In genomic region chr6:154499854-154500589, GRCh38 we compare ENCODE assay signal across 21 cellular contexts. TPM values are rescaled to one million over a fixed set of nuclear protein-coding genes. Genes with fewer than 3 reads are reported as not detected.
DNase-seq lines count a peak whose midpoint lies in the region; ATAC-seq, FAIRE-seq and TF ChIP-seq lines count a peak whose summit lies in the region.
"Had no signal": no experiment of that assay in that cellular context is flagged by ENCODE, and none has a peak within 500 bp of the region (broad histone marks: within the 10 kb centered on the region; RNA-seq: fewer than 3 reads in every experiment).

No MANE protein-coding gene starts in this region.

- no peak overlapping the region for H3K4me3 ChIP-seq in GM23338
- no peak overlapping the region for H3K4me3 ChIP-seq in K562
- no peak overlapping the region for H3K4me3 ChIP-seq in left lung
- H3K4me3 ChIP-seq: GM23248 had no signal

- H3K27me3 ChIP-seq in GM23338 (ENCODE audit: insufficient read depth) (peaks cover 25% of the 10 kb centered on the region), K562 (ENCODE audit: control insufficient read depth in 2 of 2, insufficient read depth in 2 of 2, low read length in 2 of 2) (no peaks in the 10 kb centered on the region), left lung (no peaks in the 10 kb centered on the region)
- H3K27me3 ChIP-seq: BE2C had no signal

- FAIRE-seq in K562 (lab: Jason Lieb, UNC): no peak
- FAIRE-seq: A204.1 had no signal

- H3K9me3 ChIP-seq in K562 (replicated peaks; ENCODE audit: control insufficient read depth, insufficient read depth, low read depth, low read length): no peaks in the 10 kb centered on the region
- no peaks in the 10 kb centered on the region for H3K9me3 ChIP-seq in left lung
- H3K9me3 ChIP-seq: BE2C had no signal

- no peak for TF ChIP-seq POLR2A in K562 (conservative IDR thresholded peaks at IDR 0.05)

- no peaks in the 10 kb centered on the region for H3K36me3 Mint-ChIP-seq in GM23338 (ENCODE audit: low read depth)

- intact Hi-C loops in K562 (cut with micrococcal nuclease): loop anchor here (1.0 to 10.0 kb wide), 3 partner anchors 63 to 345 kb away; no protein-coding TSS in a partner anchor
- intact Hi-C loops in left lung (cut with DNase I): no loop called here

- TF ChIP-seq EP300 in K562 (IDR thresholded peaks at IDR 0.05; ENCODE audit: low read length): no peak

- H4K20me1 ChIP-seq in GM23338 (replicated peaks; ENCODE audit: insufficient read depth) (peaks cover 14% of the 10 kb centered on the region), K562 (replicated peaks; ENCODE audit: control insufficient read depth, insufficient read depth, low read length) (no peaks in the 10 kb centered on the region; the same call in 1 of the 2 replicates)

- H3K4me3 Mint-ChIP-seq in GM23338: no peak overlapping the region
- H3K4me3 Mint-ChIP-seq: CD4-positive, CD25-positive, alpha-beta regulatory T cell had no signal

- ATAC-seq in GM23338: no peak
- ATAC-seq in K562: no peak
- ATAC-seq in GM21529 (IDR thresholded peaks at IDR 0.05; ENCODE audit: unreplicated experiment): no peak
- ATAC-seq in left lung: no peak
- ATAC-seq in HG03460 (IDR thresholded peaks at IDR 0.05; ENCODE audit: unreplicated experiment): no peak
- ATAC-seq: PC-3 had no signal

- POLR2A ChIA-PET in K562 (lab: Yijun Ruan, JAX): interaction anchor here (0.6 to 2.1 kb wide), 6 partner anchors 9 to 35 kb away, joined by 3 to 12 read pairs (median 3); partner anchors contain the start of gene CNKSR3

- H3K9me1 ChIP-seq in K562 (ENCODE audit: control insufficient read depth, insufficient read depth, low read length): peaks cover 3% of the 10 kb centered on the region

- H3K4me1 ChIP-seq in GM23338 (ENCODE audit: insufficient read depth): peaks cover 26% of the 10 kb centered on the region
- H3K4me1 ChIP-seq in K562 (replicated peaks in 1 of 2; ENCODE audit: control insufficient read depth in 2 of 2, insufficient read depth in 2 of 2, low read length in 2 of 2): peaks cover 5 to 6% of the 10 kb centered on the region in 2 experiments; a peak in 4 of 5 replicates
- H3K4me1 ChIP-seq in left lung: peaks cover 0 to 5% of the 10 kb centered on the region in 2 donors
- H3K4me1 ChIP-seq: BE2C had no signal

- 74% methylated on average over 4 of the region's 4 CpGs for WGBS in K562 (ENCODE audit: insufficient coverage, low coverage, missing lambda C conversion rate)

- in situ Hi-C loops in K562 (cut with MboI): loop anchor here (25.0 kb wide), 1 partner anchor 1513 kb away; the partner anchor contains the start of gene FBXO5

- CTCF ChIA-PET in K562 (lab: Yijun Ruan, JAX; ENCODE audit: low intra/inter-chr PET ratio): interaction anchor here (0.7 kb wide), 1 partner anchor 306 kb away, joined by 4 read pairs; no protein-coding TSS in a partner anchor

- H3K27ac ChIP-seq in GM23338 (ENCODE audit: low read depth) (no peak overlapping the region), K562 (ENCODE audit: extremely low read depth, low read depth, low read length) (no peak overlapping the region), left lung (no peak overlapping the region)
- H3K27ac ChIP-seq: GM23248 had no signal

- BruUV-seq in K562 (replicated peaks; lab: Mats Ljungman, UMichigan): no TSS peak

- TF ChIP-seq RAD21 in K562 (CRISPR knock-in tag; conservative IDR thresholded peaks at IDR 0.05 in 1 of 2, IDR thresholded peaks at IDR 0.05 in 1 of 2): no peak

- H3K4me1 Mint-ChIP-seq in GM23338: peaks cover 40% of the 10 kb centered on the region

- TF ChIP-seq CTCF in GM23338 (conservative IDR thresholded peaks at IDR 0.05; ENCODE audit: low read depth in 2 of 2) (no peak), K562 (IDR thresholded peaks at IDR 0.05 in 2 of 3, conservative IDR thresholded peaks at IDR 0.05 in 1 of 3; ENCODE audit: insufficient read depth in 2 of 3, low read depth in 1 of 3, low read length in 3 of 3) (no peak), left lung (IDR thresholded peaks at IDR 0.05) (no peak)

- H2AFZ ChIP-seq in GM23338 (no peak overlapping the region), K562 (ENCODE audit: low read depth, low read length) (no peak overlapping the region)
- H2AFZ ChIP-seq: GM23248 had no signal

- peaks cover 12% of the 10 kb centered on the region for H3K27me3 Mint-ChIP-seq in GM23338 (ENCODE audit: insufficient read depth, low read depth, poor library complexity)

- 0 out of 2 replicates have a peak overlapping the region, but pooled peaks have one; percentile 11 for H3K4me2 ChIP-seq in GM23338
- no peak overlapping the region for H3K4me2 ChIP-seq in K562 (ENCODE audit: insufficient read depth, low read length)

- H3K9ac ChIP-seq in K562 (ENCODE audit: insufficient read depth in 1 of 2, low read depth in 2 of 2, low read length in 2 of 2): no peak overlapping the region
- H3K9ac ChIP-seq: GM23248 had no signal

- no peaks in the 10 kb centered on the region for H3F3A ChIP-seq in GM23338 (replicated peaks; ENCODE audit: low read depth)

- H3K9me3 Mint-ChIP-seq in GM23338: no peaks in the 10 kb centered on the region; the same call in 2 of the 3 replicates

- H3K27ac Mint-ChIP-seq in GM23338: no peak overlapping the region

- DNase-seq in GM23338 (ENCODE audit: low spot score) (no peak), K562 (ENCODE audit: extremely low read depth in 1 of 4, low spot score in 3 of 4) (no peak), left kidney (ENCODE audit: low read depth, low spot score) (peak; percentile 60), pulmonary artery endothelial cell (ENCODE audit: low read depth, low spot score) (peak; percentile 57), left lung (no peak), NCI-H82 (lab: John Stamatoyannopoulos, UW) (no peak)
- DNase-seq: BE2C; CD4-positive, CD25-positive, alpha-beta regulatory T cell; COR-L47; DMS 273 treated with DMSO at 0.1 percent for 48 hours; DND-41; KBM-7; NCI-H1105 treated with DMSO at 0.1 percent for 48 hours; NCI-H187; NCI-H345; NCI-H524 treated with DMSO at 0.1 percent for 48 hours had no signal

- H3K79me2 ChIP-seq in GM23338 (replicated peaks; ENCODE audit: insufficient read depth) (peaks cover 8% of the 10 kb centered on the region; the same call in 1 of the 2 replicates), K562 (ENCODE audit: control insufficient read depth, insufficient read depth, low read length) (peaks cover 94% of the 10 kb centered on the region)

- H3K9me2 ChIP-seq in GM23338 (ENCODE audit: insufficient read depth): no peaks in the 10 kb centered on the region

- H3K36me3 ChIP-seq in GM23338 (ENCODE audit: insufficient read depth): no peaks in the 10 kb centered on the region
- H3K36me3 ChIP-seq in K562 (ENCODE audit: control insufficient read depth, insufficient read depth, low read length): peaks cover 22% of the 10 kb centered on the region
- no peaks in the 10 kb centered on the region for H3K36me3 ChIP-seq in left lung

TF ChIP-seq in GM23338, 12 proteins besides CTCF, POLR2A, EP300 and RAD21 (continues in another document):
- TF ChIP-seq ZNF114 (CRISPR knock-in tag; IDR thresholded peaks at IDR 0.05) (no peak), EZH2 (IDR thresholded peaks at IDR 0.05; ENCODE audit: low read depth, unreplicated experiment) (no peak), EZH2phosphoT487 (IDR thresholded peaks at IDR 0.05; ENCODE audit: unreplicated experiment) (no peak), ZNF331 (CRISPR knock-in tag; IDR thresholded peaks at IDR 0.05; ENCODE audit: low read depth) (no peak)

TF ChIP-seq in K562, 482 proteins besides CTCF, POLR2A, EP300 and RAD21 (continues in another document):
- TF ChIP-seq ATF4 (CRISPR knock-in tag; IDR thresholded peaks at IDR 0.05): no peak
- TF ChIP-seq SIN3A (IDR thresholded peaks at IDR 0.05; ENCODE audit: borderline replicate concordance in 2 of 2, control insufficient read depth in 1 of 2, low read depth in 2 of 2, low read length in 2 of 2): no peak

RNA-seq across cellular contexts. Expression of gene CNKSR3, which starts 10.5 kb away (rescaled TPM):
- 3.5 and 5.7 TPM in 2 replicates for total RNA-seq in GM23338 (2014; rRNA removed; shearing (Covaris generic))
- polyA plus RNA-seq in GM23338 (2016; fragmentation: Nextera tagmentation; extraction: Ambion mirVana): 1.9 and 2.0 TPM in 2 replicates
- 10.5 and 14.3 TPM in 2 replicates for total RNA-seq in K562 (2011; cell fraction: chromatin; rRNA removed; ENCODE audit: low replicate concordance)
- 4.2 and 4.6 TPM in 2 replicates for total RNA-seq in K562 (2011; cell fraction: nucleolus; rRNA removed)
- total RNA-seq in K562 (2011; cell fraction: nucleoplasm; rRNA removed): 7.0 and 15.1 TPM in 2 replicates
- 6.7 and 11.6 TPM in 2 replicates for total RNA-seq in K562 (2014; rRNA removed)
- total RNA-seq in K562 (2014; rRNA removed; fragmentation: Illumina TruSeq; extraction: Trizol): 19.4 and 20.6 TPM in 2 replicates
- total RNA-seq in K562 (2015; rRNA removed; fragmentation: Illumina TruSeq; extraction: Trizol): 17.4 and 18.6 TPM in 2 replicates
- 25.7 and 27.9 TPM in 2 replicates for total RNA-seq in K562 (2021)
- 7.1 and 8.1 TPM in 2 replicates for polyA plus RNA-seq in K562 (2011; rRNA removed)
- 4.9 and 5.0 TPM in 2 replicates for polyA plus RNA-seq in K562 (2011; cell fraction: cytosol; rRNA removed)
- 5.8 and 8.4 TPM in 2 replicates for polyA plus RNA-seq in K562 (2011; cell fraction: nucleus; rRNA removed)
- polyA plus RNA-seq in K562 (2012): 5.2 and 13.5 TPM in 2 replicates
- polyA plus RNA-seq in K562 (2014; fragmentation: Illumina TruSeq; extraction: Trizol): 24.2 and 29.6 TPM in 2 replicates
- 1 to 10 TPM; 4.5 to 5.3 TPM for polyA plus RNA-seq in K562 (2014; fragmentation: Nextera tagmentation; extraction: Ambion mirVana)
- polyA plus RNA-seq in K562 (2014; rRNA removed): 9.5 and 9.7 TPM in 2 replicates
- 11.9 and 12.1 TPM in 2 replicates for polyA minus RNA-seq in K562 (2011; rRNA and poly(A)+ RNA removed)
- 5.2 and 6.2 TPM in 2 replicates for polyA minus RNA-seq in K562 (2011; cell fraction: cytosol; rRNA and poly(A)+ RNA removed)
- polyA minus RNA-seq in K562 (2011; cell fraction: nucleus; rRNA and poly(A)+ RNA removed): 3.0 and 5.4 TPM in 2 replicates
- total RNA-seq in pulmonary artery endothelial cell: 7.3 and 11.8 TPM in 2 replicates
- total RNA-seq in left lung: 10 to 100 TPM; 10.5 to 13.4 TPM
- polyA plus RNA-seq: CD4-positive, CD25-positive, alpha-beta regulatory T cell had no signal

Comparison
In these comparisons a context has a peak if more than half of its experiments do, and no peak if none do; other contexts are left out.
1. DNase-seq: peak in left kidney (single experiment) and pulmonary artery endothelial cell (single experiment); none in GM23338 (single experiment), K562 (0 of 4), left lung (0 of 2) and NCI-H82 (single experiment).